Comparison of ENCODE assay signal across 14 cellular contexts in genomic region chr1:234529095-234529494, GRCh38. TPM values are rescaled to one million over a fixed set of nuclear protein-coding genes. Genes with fewer than 3 reads are reported as not detected.
DNase-seq lines count a peak whose midpoint lies in the region; ATAC-seq and TF ChIP-seq lines count a peak whose summit lies in the region.
"Had no signal": no experiment of that assay in that cellular context is flagged by ENCODE, and none has a peak within 500 bp of the region (broad histone marks: within the 10 kb centered on the region; RNA-seq: fewer than 3 reads in every experiment).

No MANE protein-coding gene starts in this region.

- H3K27me3 ChIP-seq in right cardiac atrium (ENCODE audit: control insufficient read depth, insufficient read depth) (no peaks in the 10 kb centered on the region), gastroesophageal sphincter (no peaks in the 10 kb centered on the region), sigmoid colon (no peaks in the 10 kb centered on the region), MG63 (no peaks in the 10 kb centered on the region)

- in situ Hi-C loops in G401 (cut with HindIII; ENCODE audit: low sequenced_read_pairs): no loop called here

- H3K27ac ChIP-seq in right cardiac atrium (ENCODE audit: low read length): peak overlapping the region; percentile 87
- H3K27ac ChIP-seq in gastroesophageal sphincter: peak overlapping the region in 3 of 4 donors; percentile 24 to 99 (median 95)
- H3K27ac ChIP-seq in sigmoid colon: peak overlapping the region; percentile 88 to 99 (median 96)

- no peaks in the 10 kb centered on the region for H3K36me3 ChIP-seq in gastroesophageal sphincter
- no peaks in the 10 kb centered on the region for H3K36me3 ChIP-seq in sigmoid colon
- no peaks in the 10 kb centered on the region for H3K36me3 ChIP-seq in MG63

- intact Hi-C loops in right cardiac atrium (cut with DNase I): no loop called here
- intact Hi-C loops in Right ventricle myocardium inferior (cut with DNase I): no loop called here
- intact Hi-C loops in sigmoid colon (cut with DNase I): no loop called here

- DNase-seq in right cardiac atrium: no peak
- DNase-seq in Right ventricle myocardium inferior (ENCODE audit: missing footprints): no peak
- DNase-seq in sigmoid colon: peak; percentile 1
- no peak for DNase-seq in stimulated activated CD4-positive, alpha-beta T cell treated with anti-CD3 and anti-CD28 coated beads, Interleukin-4, amount 100 ng/mL, for 4 hours
- no peak for DNase-seq in NCI-H128 (lab: John Stamatoyannopoulos, UW; ENCODE audit: unreplicated experiment)
- no peak for DNase-seq in G401 (ENCODE audit: low spot score)
- DNase-seq in MG63: no peak
- DNase-seq: activated CD4-positive, alpha-beta T cell treated with anti-CD3 and anti-CD28 coated beads for 36 hours; CD8-positive, alpha-beta T cell; GOT3; NCI-H1436; NCI-H774; stimulated activated CD4-positive, alpha-beta T cell treated with anti-CD3 and anti-CD28 coated beads, Interleukin-4, amount 100 ng/mL, for 24 hours had no signal

- TF ChIP-seq CTCF in gastroesophageal sphincter (IDR thresholded peaks at IDR 0.05): no peak
- no peak for TF ChIP-seq CTCF in sigmoid colon (IDR thresholded peaks at IDR 0.05)

- 87% methylated on average over 3 of the region's 3 CpGs for WGBS in right cardiac atrium
- WGBS in gastroesophageal sphincter (ENCODE audit: low coverage in 1 of 2), 2 donors: 92 to 94% methylated on average over 3 of the region's 3 CpGs
- WGBS in sigmoid colon, 2 donors: 78 to 90% methylated on average over 3 of the region's 3 CpGs

- TF ChIP-seq EP300 in gastroesophageal sphincter (IDR thresholded peaks at IDR 0.05) (no peak), sigmoid colon (IDR thresholded peaks at IDR 0.05) (no peak)

- TF ChIP-seq POLR2A in gastroesophageal sphincter (IDR thresholded peaks at IDR 0.05): no peak
- TF ChIP-seq POLR2A in sigmoid colon (IDR thresholded peaks at IDR 0.05): no peak

- ATAC-seq in right cardiac atrium (no peak), Right ventricle myocardium inferior (no peak), gastroesophageal sphincter (no peak)
- ATAC-seq: activated CD4-positive, alpha-beta T cell treated with anti-CD3 and anti-CD28 coated beads for 36 hours; CD8-positive, alpha-beta T cell had no signal

- no peak overlapping the region for H3K4me3 ChIP-seq in right cardiac atrium (ENCODE audit: low read length)
- H3K4me3 ChIP-seq in gastroesophageal sphincter: no peak overlapping the region
- H3K4me3 ChIP-seq in sigmoid colon: no peak overlapping the region
- no peak overlapping the region for H3K4me3 ChIP-seq in MG63

- H3K9me3 ChIP-seq in right cardiac atrium (ENCODE audit: control insufficient read depth, low read length) (no peaks in the 10 kb centered on the region), gastroesophageal sphincter (no peaks in the 10 kb centered on the region), sigmoid colon (no peaks in the 10 kb centered on the region), MG63 (no peaks in the 10 kb centered on the region)

- H3K4me1 ChIP-seq in right cardiac atrium (ENCODE audit: control insufficient read depth, insufficient read depth, low read length) (peaks cover 29% of the 10 kb centered on the region), gastroesophageal sphincter (peaks cover 30 to 75% (median 39%) of the 10 kb centered on the region in 3 donors), sigmoid colon (peaks cover 0 to 82% (median 57%) of the 10 kb centered on the region in 4 donors)

RNA-seq across cellular contexts. Expression of gene TARBP1, which starts 50.1 kb away (rescaled TPM):
- total RNA-seq in right cardiac atrium (10 to 100 TPM; 10.7 to 12.0 (median 11.4) TPM), Right ventricle myocardium inferior (10.1 TPM), gastroesophageal sphincter (1 to 10 TPM; 6.7 to 9.6 (median 8.7) TPM), sigmoid colon (10 to 100 TPM in 3 of 4 donors, 1 to 10 TPM in 1; 9.2 to 21.0 (median 12.3) TPM)
- polyA plus RNA-seq in right cardiac atrium (10.8 TPM), sigmoid colon (10 to 100 TPM in 1 of 3 donors, 1 to 10 TPM in 2; 5.5 to 22.1 (median 9.0) TPM)
- 19.8 and 21.7 TPM in 2 replicates for total RNA-seq in G401 (2014; rRNA removed; shearing (Covaris generic))
- 21.5 and 43.9 TPM in 2 replicates for total RNA-seq in MG63 (2014; rRNA removed; shearing (Covaris generic); ENCODE audit: low replicate concordance)
